ENCODE assay signal across 1 cellular context in the genomic region with DNA sequence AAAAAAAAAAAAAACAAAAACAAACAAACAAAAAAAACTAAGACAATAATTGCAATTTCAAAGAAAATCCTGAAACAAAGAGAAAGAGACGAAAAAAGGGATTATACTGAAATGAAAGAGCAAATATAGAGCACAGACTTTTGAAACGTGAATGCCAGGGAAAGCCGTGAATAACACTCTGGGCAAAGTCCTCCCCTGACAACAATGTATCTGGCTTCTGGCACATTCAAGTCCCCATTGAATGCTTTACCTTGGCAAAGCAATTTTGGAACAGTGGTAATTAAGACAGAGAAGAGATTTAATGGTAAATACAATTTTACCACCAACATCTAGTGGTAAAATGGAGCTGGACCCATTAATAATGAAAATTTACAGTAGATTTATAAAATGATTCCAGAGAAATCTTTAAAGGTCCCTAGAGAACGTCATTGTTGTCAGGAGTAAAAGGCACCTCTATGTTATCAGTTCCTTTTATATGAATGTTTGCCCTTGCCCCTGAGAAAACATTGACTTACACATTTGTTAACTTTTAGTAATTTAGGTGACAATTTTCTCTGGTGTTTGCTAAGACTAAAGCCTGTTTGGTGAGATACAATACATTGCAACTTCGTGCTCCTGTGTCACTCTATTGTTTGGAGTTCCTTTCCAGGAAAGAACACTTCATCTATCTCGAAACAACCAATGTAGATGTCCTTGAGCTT.
TF ChIP-seq lines count a peak whose summit lies in the region.

No MANE protein-coding gene starts in this region.

TF ChIP-seq in HepG2, 621 proteins besides CTCF, POLR2A, EP300 and RAD21 (continued from another document and continues in another):
- TF ChIP-seq, protein P1, sequence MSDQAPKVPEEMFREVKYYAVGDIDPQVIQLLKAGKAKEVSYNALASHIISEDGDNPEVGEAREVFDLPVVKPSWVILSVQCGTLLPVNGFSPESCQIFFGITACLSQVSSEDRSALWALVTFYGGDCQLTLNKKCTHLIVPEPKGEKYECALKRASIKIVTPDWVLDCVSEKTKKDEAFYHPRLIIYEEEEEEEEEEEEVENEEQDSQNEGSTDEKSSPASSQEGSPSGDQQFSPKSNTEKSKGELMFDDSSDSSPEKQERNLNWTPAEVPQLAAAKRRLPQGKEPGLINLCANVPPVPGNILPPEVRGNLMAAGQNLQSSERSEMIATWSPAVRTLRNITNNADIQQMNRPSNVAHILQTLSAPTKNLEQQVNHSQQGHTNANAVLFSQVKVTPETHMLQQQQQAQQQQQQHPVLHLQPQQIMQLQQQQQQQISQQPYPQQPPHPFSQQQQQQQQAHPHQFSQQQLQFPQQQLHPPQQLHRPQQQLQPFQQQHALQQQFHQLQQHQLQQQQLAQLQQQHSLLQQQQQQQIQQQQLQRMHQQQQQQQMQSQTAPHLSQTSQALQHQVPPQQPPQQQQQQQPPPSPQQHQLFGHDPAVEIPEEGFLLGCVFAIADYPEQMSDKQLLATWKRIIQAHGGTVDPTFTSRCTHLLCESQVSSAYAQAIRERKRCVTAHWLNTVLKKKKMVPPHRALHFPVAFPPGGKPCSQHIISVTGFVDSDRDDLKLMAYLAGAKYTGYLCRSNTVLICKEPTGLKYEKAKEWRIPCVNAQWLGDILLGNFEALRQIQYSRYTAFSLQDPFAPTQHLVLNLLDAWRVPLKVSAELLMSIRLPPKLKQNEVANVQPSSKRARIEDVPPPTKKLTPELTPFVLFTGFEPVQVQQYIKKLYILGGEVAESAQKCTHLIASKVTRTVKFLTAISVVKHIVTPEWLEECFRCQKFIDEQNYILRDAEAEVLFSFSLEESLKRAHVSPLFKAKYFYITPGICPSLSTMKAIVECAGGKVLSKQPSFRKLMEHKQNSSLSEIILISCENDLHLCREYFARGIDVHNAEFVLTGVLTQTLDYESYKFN (CRISPR knock-in tag; conservative IDR thresholded peaks at IDR 0.05) = no peak
- TF ChIP-seq REPIN1 (CRISPR knock-in tag; IDR thresholded peaks at IDR 0.05; ENCODE audit: borderline replicate concordance, low read depth) (no peak), EED (CRISPR knock-in tag; IDR thresholded peaks at IDR 0.05) (no peak), KLF9 (CRISPR knock-in tag; IDR thresholded peaks at IDR 0.05; ENCODE audit: low read depth) (no peak), TGIF2 (CRISPR knock-in tag; IDR thresholded peaks at IDR 0.05) (no peak), SPEN (CRISPR knock-in tag; IDR thresholded peaks at IDR 0.05; ENCODE audit: low read depth) (no peak), JUND (CRISPR knock-in tag; IDR thresholded peaks at IDR 0.05) (no peak), RELA (CRISPR knock-in tag; IDR thresholded peaks at IDR 0.05) (no peak), RORA (CRISPR knock-in tag; IDR thresholded peaks at IDR 0.05) (no peak), BHLHE40 (IDR thresholded peaks at IDR 0.05; ENCODE audit: low read length) (peak; percentile 19; the same call in 1 of the 2 replicates), ZNF720 (CRISPR knock-in tag; IDR thresholded peaks at IDR 0.05) (no peak), U2AF2 (IDR thresholded peaks at IDR 0.05; ENCODE audit: low read depth, low read length) (no peak), ZNF878 (CRISPR knock-in tag; IDR thresholded peaks at IDR 0.05) (no peak), KLF13 (CRISPR knock-in tag; IDR thresholded peaks at IDR 0.05) (no peak), CBFB (CRISPR knock-in tag; IDR thresholded peaks at IDR 0.05) (no peak), SOX6 (IDR thresholded peaks at IDR 0.05) (no peak), SOX6 (CRISPR knock-in tag; IDR thresholded peaks at IDR 0.05) (peak; percentile 75), ZNF790 (CRISPR knock-in tag; IDR thresholded peaks at IDR 0.05; ENCODE audit: borderline replicate concordance) (no peak), PCBP2 (optimal IDR thresholded peaks at IDR 0.05; ENCODE audit: low read depth, low read length, poor library complexity, severe bottlenecking) (no peak), ZNF782 (CRISPR knock-in tag; IDR thresholded peaks at IDR 0.05; ENCODE audit: borderline replicate concordance) (no peak), CENPT (CRISPR knock-in tag; IDR thresholded peaks at IDR 0.05; ENCODE audit: low read depth) (no peak), FOXP1 (IDR thresholded peaks at IDR 0.05) (no peak), FOXP1 (CRISPR knock-in tag; IDR thresholded peaks at IDR 0.05) (peak; percentile 53; the same call in 1 of the 2 replicates), ZNF331 (CRISPR knock-in tag; IDR thresholded peaks at IDR 0.05) (no peak), ZKSCAN5 (CRISPR knock-in tag; IDR thresholded peaks at IDR 0.05) (no peak), ZNF160 (CRISPR knock-in tag; IDR thresholded peaks at IDR 0.05) (no peak), JUN (CRISPR knock-in tag; IDR thresholded peaks at IDR 0.05) (no peak), HHEX (CRISPR knock-in tag; IDR thresholded peaks at IDR 0.05) (no peak), HOXA3 (CRISPR knock-in tag; IDR thresholded peaks at IDR 0.05) (no peak), NKX3-1 (CRISPR knock-in tag; IDR thresholded peaks at IDR 0.05) (no peak), FIP1L1 (IDR thresholded peaks at IDR 0.05; ENCODE audit: borderline replicate concordance, insufficient read depth, low read depth, low read length) (no peak), JARID2 (CRISPR knock-in tag; IDR thresholded peaks at IDR 0.05; ENCODE audit: insufficient replicate concordance) (no peak)
- TF ChIP-seq, protein P2, sequence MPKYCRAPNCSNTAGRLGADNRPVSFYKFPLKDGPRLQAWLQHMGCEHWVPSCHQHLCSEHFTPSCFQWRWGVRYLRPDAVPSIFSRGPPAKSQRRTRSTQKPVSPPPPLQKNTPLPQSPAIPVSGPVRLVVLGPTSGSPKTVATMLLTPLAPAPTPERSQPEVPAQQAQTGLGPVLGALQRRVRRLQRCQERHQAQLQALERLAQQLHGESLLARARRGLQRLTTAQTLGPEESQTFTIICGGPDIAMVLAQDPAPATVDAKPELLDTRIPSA (CRISPR knock-in tag; IDR thresholded peaks at IDR 0.05; ENCODE audit: borderline replicate concordance) = no peak
- TF ChIP-seq, protein P3, sequence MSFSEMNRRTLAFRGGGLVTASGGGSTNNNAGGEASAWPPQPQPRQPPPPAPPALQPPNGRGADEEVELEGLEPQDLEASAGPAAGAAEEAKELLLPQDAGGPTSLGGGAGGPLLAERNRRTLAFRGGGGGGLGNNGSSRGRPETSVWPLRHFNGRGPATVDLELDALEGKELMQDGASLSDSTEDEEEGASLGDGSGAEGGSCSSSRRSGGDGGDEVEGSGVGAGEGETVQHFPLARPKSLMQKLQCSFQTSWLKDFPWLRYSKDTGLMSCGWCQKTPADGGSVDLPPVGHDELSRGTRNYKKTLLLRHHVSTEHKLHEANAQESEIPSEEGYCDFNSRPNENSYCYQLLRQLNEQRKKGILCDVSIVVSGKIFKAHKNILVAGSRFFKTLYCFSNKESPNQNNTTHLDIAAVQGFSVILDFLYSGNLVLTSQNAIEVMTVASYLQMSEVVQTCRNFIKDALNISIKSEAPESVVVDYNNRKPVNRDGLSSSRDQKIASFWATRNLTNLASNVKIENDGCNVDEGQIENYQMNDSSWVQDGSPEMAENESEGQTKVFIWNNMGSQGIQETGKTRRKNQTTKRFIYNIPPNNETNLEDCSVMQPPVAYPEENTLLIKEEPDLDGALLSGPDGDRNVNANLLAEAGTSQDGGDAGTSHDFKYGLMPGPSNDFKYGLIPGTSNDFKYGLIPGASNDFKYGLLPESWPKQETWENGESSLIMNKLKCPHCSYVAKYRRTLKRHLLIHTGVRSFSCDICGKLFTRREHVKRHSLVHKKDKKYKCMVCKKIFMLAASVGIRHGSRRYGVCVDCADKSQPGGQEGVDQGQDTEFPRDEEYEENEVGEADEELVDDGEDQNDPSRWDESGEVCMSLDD (CRISPR knock-in tag; IDR thresholded peaks at IDR 0.05; ENCODE audit: borderline replicate concordance) = no peak
- TF ChIP-seq, protein P4, sequence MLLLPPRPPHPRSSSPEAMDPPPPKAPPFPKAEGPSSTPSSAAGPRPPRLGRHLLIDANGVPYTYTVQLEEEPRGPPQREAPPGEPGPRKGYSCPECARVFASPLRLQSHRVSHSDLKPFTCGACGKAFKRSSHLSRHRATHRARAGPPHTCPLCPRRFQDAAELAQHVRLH (CRISPR knock-in tag; IDR thresholded peaks at IDR 0.05; ENCODE audit: borderline replicate concordance, low read depth) = no peak
- TF ChIP-seq, protein P5, sequence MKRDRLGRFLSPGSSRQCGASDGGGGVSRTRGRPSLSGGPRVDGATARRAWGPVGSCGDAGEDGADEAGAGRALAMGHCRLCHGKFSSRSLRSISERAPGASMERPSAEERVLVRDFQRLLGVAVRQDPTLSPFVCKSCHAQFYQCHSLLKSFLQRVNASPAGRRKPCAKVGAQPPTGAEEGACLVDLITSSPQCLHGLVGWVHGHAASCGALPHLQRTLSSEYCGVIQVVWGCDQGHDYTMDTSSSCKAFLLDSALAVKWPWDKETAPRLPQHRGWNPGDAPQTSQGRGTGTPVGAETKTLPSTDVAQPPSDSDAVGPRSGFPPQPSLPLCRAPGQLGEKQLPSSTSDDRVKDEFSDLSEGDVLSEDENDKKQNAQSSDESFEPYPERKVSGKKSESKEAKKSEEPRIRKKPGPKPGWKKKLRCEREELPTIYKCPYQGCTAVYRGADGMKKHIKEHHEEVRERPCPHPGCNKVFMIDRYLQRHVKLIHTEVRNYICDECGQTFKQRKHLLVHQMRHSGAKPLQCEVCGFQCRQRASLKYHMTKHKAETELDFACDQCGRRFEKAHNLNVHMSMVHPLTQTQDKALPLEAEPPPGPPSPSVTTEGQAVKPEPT (CRISPR knock-in tag; IDR thresholded peaks at IDR 0.05; ENCODE audit: low read depth) = no peak
- TF ChIP-seq, protein P6, sequence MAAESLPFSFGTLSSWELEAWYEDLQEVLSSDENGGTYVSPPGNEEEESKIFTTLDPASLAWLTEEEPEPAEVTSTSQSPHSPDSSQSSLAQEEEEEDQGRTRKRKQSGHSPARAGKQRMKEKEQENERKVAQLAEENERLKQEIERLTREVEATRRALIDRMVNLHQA (CRISPR knock-in tag; IDR thresholded peaks at IDR 0.05) = no peak
- TF ChIP-seq, protein P7, sequence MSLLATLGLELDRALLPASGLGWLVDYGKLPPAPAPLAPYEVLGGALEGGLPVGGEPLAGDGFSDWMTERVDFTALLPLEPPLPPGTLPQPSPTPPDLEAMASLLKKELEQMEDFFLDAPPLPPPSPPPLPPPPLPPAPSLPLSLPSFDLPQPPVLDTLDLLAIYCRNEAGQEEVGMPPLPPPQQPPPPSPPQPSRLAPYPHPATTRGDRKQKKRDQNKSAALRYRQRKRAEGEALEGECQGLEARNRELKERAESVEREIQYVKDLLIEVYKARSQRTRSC (CRISPR knock-in tag; IDR thresholded peaks at IDR 0.05; ENCODE audit: low read depth) = no peak
- TF ChIP-seq, protein P8, sequence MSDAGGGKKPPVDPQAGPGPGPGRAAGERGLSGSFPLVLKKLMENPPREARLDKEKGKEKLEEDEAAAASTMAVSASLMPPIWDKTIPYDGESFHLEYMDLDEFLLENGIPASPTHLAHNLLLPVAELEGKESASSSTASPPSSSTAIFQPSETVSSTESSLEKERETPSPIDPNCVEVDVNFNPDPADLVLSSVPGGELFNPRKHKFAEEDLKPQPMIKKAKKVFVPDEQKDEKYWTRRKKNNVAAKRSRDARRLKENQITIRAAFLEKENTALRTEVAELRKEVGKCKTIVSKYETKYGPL (CRISPR knock-in tag; IDR thresholded peaks at IDR 0.05) = no peak
- TF ChIP-seq, protein P9, sequence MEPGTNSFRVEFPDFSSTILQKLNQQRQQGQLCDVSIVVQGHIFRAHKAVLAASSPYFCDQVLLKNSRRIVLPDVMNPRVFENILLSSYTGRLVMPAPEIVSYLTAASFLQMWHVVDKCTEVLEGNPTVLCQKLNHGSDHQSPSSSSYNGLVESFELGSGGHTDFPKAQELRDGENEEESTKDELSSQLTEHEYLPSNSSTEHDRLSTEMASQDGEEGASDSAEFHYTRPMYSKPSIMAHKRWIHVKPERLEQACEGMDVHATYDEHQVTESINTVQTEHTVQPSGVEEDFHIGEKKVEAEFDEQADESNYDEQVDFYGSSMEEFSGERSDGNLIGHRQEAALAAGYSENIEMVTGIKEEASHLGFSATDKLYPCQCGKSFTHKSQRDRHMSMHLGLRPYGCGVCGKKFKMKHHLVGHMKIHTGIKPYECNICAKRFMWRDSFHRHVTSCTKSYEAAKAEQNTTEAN (CRISPR knock-in tag; conservative IDR thresholded peaks at IDR 0.05) = no peak
- TF ChIP-seq, protein P10, sequence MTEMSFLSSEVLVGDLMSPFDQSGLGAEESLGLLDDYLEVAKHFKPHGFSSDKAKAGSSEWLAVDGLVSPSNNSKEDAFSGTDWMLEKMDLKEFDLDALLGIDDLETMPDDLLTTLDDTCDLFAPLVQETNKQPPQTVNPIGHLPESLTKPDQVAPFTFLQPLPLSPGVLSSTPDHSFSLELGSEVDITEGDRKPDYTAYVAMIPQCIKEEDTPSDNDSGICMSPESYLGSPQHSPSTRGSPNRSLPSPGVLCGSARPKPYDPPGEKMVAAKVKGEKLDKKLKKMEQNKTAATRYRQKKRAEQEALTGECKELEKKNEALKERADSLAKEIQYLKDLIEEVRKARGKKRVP (CRISPR knock-in tag; IDR thresholded peaks at IDR 0.05) = no peak
- TF ChIP-seq, protein P11, sequence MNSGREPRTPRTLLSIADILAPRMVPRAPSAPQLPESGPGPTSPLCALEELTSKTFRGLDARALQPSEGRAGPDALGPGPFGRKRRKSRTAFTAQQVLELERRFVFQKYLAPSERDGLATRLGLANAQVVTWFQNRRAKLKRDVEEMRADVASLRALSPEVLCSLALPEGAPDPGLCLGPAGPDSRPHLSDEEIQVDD (CRISPR knock-in tag; IDR thresholded peaks at IDR 0.05; ENCODE audit: borderline replicate concordance) = no peak
- TF ChIP-seq, protein P12, sequence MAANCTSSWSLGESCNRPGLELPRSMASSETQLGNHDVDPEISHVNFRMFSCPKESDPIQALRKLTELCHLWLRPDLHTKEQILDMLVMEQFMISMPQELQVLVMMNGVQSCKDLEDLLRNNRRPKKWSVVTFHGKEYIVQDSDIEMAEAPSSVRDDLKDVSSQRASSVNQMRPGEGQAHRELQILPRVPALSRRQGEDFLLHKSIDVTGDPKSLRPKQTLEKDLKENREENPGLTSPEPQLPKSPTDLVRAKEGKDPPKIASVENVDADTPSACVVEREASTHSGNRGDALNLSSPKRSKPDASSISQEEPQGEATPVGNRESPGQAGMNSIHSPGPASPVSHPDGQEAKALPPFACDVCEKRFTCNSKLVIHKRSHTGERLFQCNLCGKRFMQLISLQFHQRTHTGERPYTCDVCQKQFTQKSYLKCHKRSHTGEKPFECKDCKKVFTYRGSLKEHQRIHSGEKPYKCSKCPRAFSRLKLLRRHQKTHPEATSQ (CRISPR knock-in tag; IDR thresholded peaks at IDR 0.05; ENCODE audit: borderline replicate concordance) = no peak
